In genomic region chr20:6765469-6766058, GRCh38 we compare ENCODE assay signal across 8 cellular contexts. TPM values are rescaled to one million over a fixed set of nuclear protein-coding genes. Genes with fewer than 3 reads are reported as not detected.
A peak's percentile ranks its signal among the peaks of the same experiment; 100 is the strongest.
DNase-seq lines count a peak whose midpoint lies in the region; ATAC-seq and TF ChIP-seq lines count a peak whose summit lies in the region.

No MANE protein-coding gene starts in this region.

- DNase-seq in DMS53 treated with DMSO at 0.1 percent for 48 hours (lab: John Stamatoyannopoulos, UW; ENCODE audit: unreplicated experiment): peak; percentile 75
- DNase-seq in Kasumi-1 (lab: John Stamatoyannopoulos, UW): peak; percentile 70 to 79
- peak; percentile 43 for DNase-seq in OCI-LY7 (ENCODE audit: low spot score)
- DNase-seq in esophagus muscularis mucosa (ENCODE audit: extremely low spot score): no peak
- peak; percentile 84 for DNase-seq in pons (ENCODE audit: low spot score)

- no peaks in the 10 kb centered on the region for H4K20me1 ChIP-seq in OCI-LY7 (ENCODE audit: insufficient read depth, low read length)

- no peak for TF ChIP-seq EP300 in esophagus muscularis mucosa (IDR thresholded peaks at IDR 0.05)

- H3K4me2 ChIP-seq in OCI-LY7 (ENCODE audit: low read length): no peak overlapping the region

- BruUV-seq in OCI-LY7 (replicated peaks; lab: Mats Ljungman, UMichigan): no TSS peak

- WGBS in esophagus muscularis mucosa: 15% methylated on average over 6 of the region's 6 CpGs

- peak; percentile 83 for TF ChIP-seq CTCF in OCI-LY7 (conservative IDR thresholded peaks at IDR 0.05; ENCODE audit: low read length)
- TF ChIP-seq CTCF in esophagus muscularis mucosa (IDR thresholded peaks at IDR 0.05): peak; percentile 46 to 64 (median 63)

- H3K4me1 ChIP-seq in OCI-LY7 (ENCODE audit: insufficient read depth, low read length, poor library complexity, severe bottlenecking): no peaks in the 10 kb centered on the region
- H3K4me1 ChIP-seq in esophagus muscularis mucosa: peaks cover 14 to 37% (median 29%) of the 10 kb centered on the region in 4 donors

- CTCF ChIA-PET in OCI-LY7 (lab: Charles Lee; ENCODE audit: unreplicated experiment): no interaction called here

- no peaks in the 10 kb centered on the region for H3K9me3 ChIP-seq in OCI-LY7 (ENCODE audit: low read length)
- no peaks in the 10 kb centered on the region for H3K9me3 ChIP-seq in esophagus muscularis mucosa

- no peak overlapping the region for H3K4me3 ChIP-seq in OCI-LY7 (ENCODE audit: low read depth, low read length, poor library complexity, severe bottlenecking)
- H3K4me3 ChIP-seq in esophagus muscularis mucosa: no peak overlapping the region

- no peak for TF ChIP-seq POLR2A in esophagus muscularis mucosa (IDR thresholded peaks at IDR 0.05; ENCODE audit: low read depth)

- no peaks in the 10 kb centered on the region for H3K79me2 ChIP-seq in OCI-LY7 (ENCODE audit: insufficient read depth, low read depth, low read length)

- H3K27ac ChIP-seq in OCI-LY7 (ENCODE audit: low read depth, low read length, poor library complexity, severe bottlenecking) (no peak overlapping the region), esophagus muscularis mucosa (replicated peaks in 1 of 4) (no peak overlapping the region)

- H3K36me3 ChIP-seq in OCI-LY7 (ENCODE audit: insufficient read depth, low read length): no peaks in the 10 kb centered on the region
- no peaks in the 10 kb centered on the region for H3K36me3 ChIP-seq in esophagus muscularis mucosa

- H3K9me2 ChIP-seq in OCI-LY7 (ENCODE audit: insufficient read depth, low read length): no peaks in the 10 kb centered on the region

- intact Hi-C loops in OCI-LY7 (cut with micrococcal nuclease; ENCODE audit: unreplicated experiment) (loop anchor here (5.0 kb wide), 1 partner anchor 1092 kb away; no protein-coding TSS in a partner anchor), esophagus muscularis mucosa (cut with DNase I) (loop anchor here (2.0 to 5.0 kb wide), 2 partner anchors 519 to 1092 kb away; no protein-coding TSS in a partner anchor)

- H3K27me3 ChIP-seq in esophagus muscularis mucosa: peaks cover 0 to 11% (median 7%) of the 10 kb centered on the region in 4 donors

- POLR2A ChIA-PET in OCI-LY7 (lab: Charles Lee): no interaction called here

- ATAC-seq in HG02870 (IDR thresholded peaks at IDR 0.05; ENCODE audit: unreplicated experiment): no peak
- no peak for ATAC-seq in GM18517 (IDR thresholded peaks at IDR 0.05; ENCODE audit: unreplicated experiment)
- ATAC-seq in HG03521 (IDR thresholded peaks at IDR 0.05; ENCODE audit: unreplicated experiment): no peak

- H2AFZ ChIP-seq in OCI-LY7 (ENCODE audit: low read length): no peak overlapping the region

RNA-seq across cellular contexts. Expression of gene BMP2, which starts 1.9 kb away (rescaled TPM):
- total RNA-seq in OCI-LY7 (2014; rRNA removed; shearing (Covaris generic)): not detected in 2 replicates
- total RNA-seq in OCI-LY7 (2022) (not detected in 2 replicates), esophagus muscularis mucosa (1 to 10 TPM; 5.8 to 8.6 (median 7.2) TPM)

Comparison
In these comparisons a context has a peak if more than half of its experiments do, and no peak if none do; other contexts are left out.
1. RNA of gene BMP2, which starts 1.9 kb away (total RNA-seq): 5.8 to 8.6 TPM in esophagus muscularis mucosa; not detected in OCI-LY7; every median in the first group is over 4 times any median in the second.